Comparison of ENCODE assay signal across 8 cellular contexts in the genomic region with DNA sequence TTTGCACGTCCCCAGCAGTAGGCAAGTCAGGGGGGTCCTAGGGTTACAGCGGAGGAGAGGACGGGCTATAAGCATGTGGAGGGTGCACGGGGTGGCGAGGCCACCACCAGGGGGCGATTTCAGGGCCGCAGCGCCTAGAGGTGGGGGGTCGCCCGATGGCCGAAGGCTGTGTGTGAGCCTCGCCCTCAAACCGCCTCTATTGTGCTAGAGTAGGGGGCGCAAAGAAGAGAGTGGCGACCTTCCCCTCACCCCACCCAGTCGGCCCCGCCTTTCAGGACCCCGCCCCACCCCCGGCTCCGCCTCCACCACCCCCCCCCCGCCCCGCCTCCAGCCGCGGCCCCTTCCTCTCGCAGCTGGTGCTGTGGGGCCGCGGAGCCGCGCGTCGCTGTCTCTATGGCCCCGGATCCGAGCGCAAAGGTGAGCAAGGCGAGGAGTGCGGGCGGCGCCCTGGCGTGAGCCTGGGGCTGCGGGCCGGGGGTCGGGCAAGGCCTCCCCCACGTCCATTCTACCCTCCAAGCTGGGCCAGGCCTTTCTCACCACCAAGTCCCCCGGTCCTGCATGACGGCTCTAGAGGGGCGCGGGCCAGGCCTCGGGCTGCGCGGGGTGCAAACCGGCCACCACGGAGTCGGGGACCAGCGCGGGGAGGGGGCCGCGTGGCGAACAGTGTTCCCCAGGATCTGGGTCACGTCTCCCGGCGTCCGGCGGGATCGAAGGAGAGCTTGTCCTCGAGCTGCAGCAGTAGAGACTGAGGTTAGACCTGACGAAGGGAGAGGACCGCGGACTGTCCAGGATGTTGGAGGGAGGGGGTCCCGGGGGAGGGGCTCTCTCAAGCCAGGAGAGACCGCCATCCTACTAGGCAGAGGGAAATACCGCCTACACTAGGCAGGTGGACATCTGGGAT. TPM values are rescaled to one million over a fixed set of nuclear protein-coding genes. Genes with fewer than 3 reads are reported as not detected.
A peak's percentile ranks its signal among the peaks of the same experiment; 100 is the strongest.
DNase-seq lines count a peak whose midpoint lies in the region; ATAC-seq and TF ChIP-seq lines count a peak whose summit lies in the region.

A gene with protein sequence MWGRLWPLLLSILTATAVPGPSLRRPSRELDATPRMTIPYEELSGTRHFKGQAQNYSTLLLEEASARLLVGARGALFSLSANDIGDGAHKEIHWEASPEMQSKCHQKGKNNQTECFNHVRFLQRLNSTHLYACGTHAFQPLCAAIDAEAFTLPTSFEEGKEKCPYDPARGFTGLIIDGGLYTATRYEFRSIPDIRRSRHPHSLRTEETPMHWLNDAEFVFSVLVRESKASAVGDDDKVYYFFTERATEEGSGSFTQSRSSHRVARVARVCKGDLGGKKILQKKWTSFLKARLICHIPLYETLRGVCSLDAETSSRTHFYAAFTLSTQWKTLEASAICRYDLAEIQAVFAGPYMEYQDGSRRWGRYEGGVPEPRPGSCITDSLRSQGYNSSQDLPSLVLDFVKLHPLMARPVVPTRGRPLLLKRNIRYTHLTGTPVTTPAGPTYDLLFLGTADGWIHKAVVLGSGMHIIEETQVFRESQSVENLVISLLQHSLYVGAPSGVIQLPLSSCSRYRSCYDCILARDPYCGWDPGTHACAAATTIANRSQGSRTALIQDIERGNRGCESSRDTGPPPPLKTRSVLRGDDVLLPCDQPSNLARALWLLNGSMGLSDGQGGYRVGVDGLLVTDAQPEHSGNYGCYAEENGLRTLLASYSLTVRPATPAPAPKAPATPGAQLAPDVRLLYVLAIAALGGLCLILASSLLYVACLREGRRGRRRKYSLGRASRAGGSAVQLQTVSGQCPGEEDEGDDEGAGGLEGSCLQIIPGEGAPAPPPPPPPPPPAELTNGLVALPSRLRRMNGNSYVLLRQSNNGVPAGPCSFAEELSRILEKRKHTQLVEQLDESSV (plus strand): TSS at position 330 of the 901 bp plus-strand sequence. CDS start 3,409 bp downstream, outside the sequence.

- WGBS in mesendoderm (ENCODE audit: extremely low coverage, insufficient coverage, low lambda C conversion rate) = no CpG with 5 or more reads among the region's 71 CpGs

- DNase-seq in NCI-H345 (lab: John Stamatoyannopoulos, UW) = peak; percentile 53
- DNase-seq in NCI-H345 treated with DMSO at 0.1 percent for 48 hours (lab: John Stamatoyannopoulos, UW; ENCODE audit: unreplicated experiment) = no peak
- DNase-seq in activated CD4-positive, alpha-beta T cell treated with anti-CD3 and anti-CD28 coated beads for 48 hours = peak; percentile 52
- DNase-seq in effector CD8-positive, alpha-beta T cell (lab: John Stamatoyannopoulos, UW) = peak; percentile 38
- DNase-seq in mesendoderm = peak; percentile 68

- no peak within 1 kb of the TSS for H2BK5ac ChIP-seq in mesendoderm (ENCODE audit: low read length)

- H3K27ac ChIP-seq in mesendoderm (ENCODE audit: low read depth, low read length) = no peak within 1 kb of the TSS

- H3K4me3 Mint-ChIP-seq in stimulated activated naive CD8-positive, alpha-beta T cell treated with anti-CD3 and anti-CD28 coated beads, Interleukin-15, Interleukin-2, amounts not matched to agents 100 ng/mL and 50 ng/mL, for 24 hours = peak within 1 kb of the TSS; percentile 47

- H3K56ac ChIP-seq in mesendoderm (ENCODE audit: low read length) = peak within 1 kb of the TSS; percentile 84

- H3K36me3 Mint-ChIP-seq in stimulated activated naive CD8-positive, alpha-beta T cell treated with anti-CD3 and anti-CD28 coated beads, Interleukin-15, Interleukin-2, amounts not matched to agents 100 ng/mL and 50 ng/mL, for 24 hours (ENCODE audit: low read depth) = no peaks in the 10 kb centered on the region

- H3K27me3 ChIP-seq in mesendoderm (ENCODE audit: insufficient read depth, low read length, poor library complexity) = no peaks in the 10 kb centered on the region

- peak within 1 kb of the TSS; percentile 58 for H3K4me3 ChIP-seq in mesendoderm (ENCODE audit: low read length)

- peak within 1 kb of the TSS; percentile 82 for H3K9ac ChIP-seq in mesendoderm (ENCODE audit: low read length)

- H3K9me3 Mint-ChIP-seq in stimulated activated naive CD8-positive, alpha-beta T cell treated with anti-CD3 and anti-CD28 coated beads, Interleukin-15, Interleukin-2, amounts not matched to agents 100 ng/mL and 50 ng/mL, for 24 hours = no peaks in the 10 kb centered on the region

- H3K36me3 ChIP-seq in mesendoderm (ENCODE audit: control insufficient read depth, insufficient read depth, low read length) = no peaks in the 10 kb centered on the region

- H4K5ac ChIP-seq in mesendoderm (ENCODE audit: low read length) = no peak within 1 kb of the TSS

- no peak within 1 kb of the TSS for H2BK15ac ChIP-seq in mesendoderm (replicated peaks; ENCODE audit: low read depth)

- H2AK5ac ChIP-seq in mesendoderm (ENCODE audit: low read length) = no peak within 1 kb of the TSS

- no peak within 1 kb of the TSS for H3K18ac ChIP-seq in mesendoderm (ENCODE audit: low read length)

- H3K27ac Mint-ChIP-seq in stimulated activated naive CD8-positive, alpha-beta T cell treated with anti-CD3 and anti-CD28 coated beads, Interleukin-15, Interleukin-2, amounts not matched to agents 100 ng/mL and 50 ng/mL, for 24 hours = no peak within 1 kb of the TSS

- ATAC-seq in HG03520 (IDR thresholded peaks at IDR 0.05; ENCODE audit: unreplicated experiment) = no peak

- H3K4me1 ChIP-seq in mesendoderm (ENCODE audit: control insufficient read depth, low read depth, low read length) = peaks cover 9% of the 10 kb centered on the region

- H3K79me1 ChIP-seq in mesendoderm (ENCODE audit: low read length) = no peaks in the 10 kb centered on the region

- peak within 1 kb of the TSS; percentile 19 for H3K23ac ChIP-seq in mesendoderm (ENCODE audit: low read length)

- peak within 1 kb of the TSS; percentile 74 for H3K4me2 ChIP-seq in mesendoderm (ENCODE audit: low read length)

- TF ChIP-seq EP300 in Ishikawa (IDR thresholded peaks at IDR 0.05; ENCODE audit: borderline replicate concordance) = no peak

- H3K4ac ChIP-seq in mesendoderm (ENCODE audit: low read depth, low read length) = no peak within 1 kb of the TSS

- H3K27me3 Mint-ChIP-seq in stimulated activated naive CD8-positive, alpha-beta T cell treated with anti-CD3 and anti-CD28 coated beads, Interleukin-15, Interleukin-2, amounts not matched to agents 100 ng/mL and 50 ng/mL, for 24 hours = peaks cover 4% of the 10 kb centered on the region

- peak; percentile 10; the same call in 1 of the 2 replicates for TF ChIP-seq RAD21 in Ishikawa (IDR thresholded peaks at IDR 0.05; ENCODE audit: low read depth)

- H3K4me1 Mint-ChIP-seq in stimulated activated naive CD8-positive, alpha-beta T cell treated with anti-CD3 and anti-CD28 coated beads, Interleukin-15, Interleukin-2, amounts not matched to agents 100 ng/mL and 50 ng/mL, for 24 hours (ENCODE audit: low read depth) = peaks cover 29% of the 10 kb centered on the region

- H2BK120ac ChIP-seq in mesendoderm (ENCODE audit: low read depth, low read length) = no peak within 1 kb of the TSS

- H4K8ac ChIP-seq in mesendoderm (ENCODE audit: low read depth, low read length) = no peak within 1 kb of the TSS

- no peaks in the 10 kb centered on the region for H3K79me2 ChIP-seq in mesendoderm (ENCODE audit: control insufficient read depth, insufficient read depth, low read length)

TF ChIP-seq in Ishikawa, 13 proteins besides CTCF, POLR2A, EP300 and RAD21 (continues in another document):
- TF ChIP-seq, protein P1, sequence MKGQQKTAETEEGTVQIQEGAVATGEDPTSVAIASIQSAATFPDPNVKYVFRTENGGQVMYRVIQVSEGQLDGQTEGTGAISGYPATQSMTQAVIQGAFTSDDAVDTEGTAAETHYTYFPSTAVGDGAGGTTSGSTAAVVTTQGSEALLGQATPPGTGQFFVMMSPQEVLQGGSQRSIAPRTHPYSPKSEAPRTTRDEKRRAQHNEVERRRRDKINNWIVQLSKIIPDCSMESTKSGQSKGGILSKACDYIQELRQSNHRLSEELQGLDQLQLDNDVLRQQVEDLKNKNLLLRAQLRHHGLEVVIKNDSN (IDR thresholded peaks at IDR 0.05) = no peak
- TF ChIP-seq CEBPB (IDR thresholded peaks at IDR 0.05) = no peak
- TF ChIP-seq YY1 (IDR thresholded peaks at IDR 0.05; ENCODE audit: low read depth) = peak; percentile 3; the same call in 1 of the 2 replicates
- TF ChIP-seq FOXM1 (IDR thresholded peaks at IDR 0.05; ENCODE audit: borderline replicate concordance, low read depth) = no peak
- TF ChIP-seq ZBTB7A (IDR thresholded peaks at IDR 0.05; ENCODE audit: low read depth) = peak; percentile 96
- TF ChIP-seq TAF1 (IDR thresholded peaks at IDR 0.05; ENCODE audit: low read depth) = no peak
- TF ChIP-seq TEAD4 (IDR thresholded peaks at IDR 0.05) = no peak
- no peak for TF ChIP-seq NFIC (IDR thresholded peaks at IDR 0.05)
- TF ChIP-seq TCF12 (IDR thresholded peaks at IDR 0.05; ENCODE audit: low read depth) = no peak
- TF ChIP-seq, protein P2, sequence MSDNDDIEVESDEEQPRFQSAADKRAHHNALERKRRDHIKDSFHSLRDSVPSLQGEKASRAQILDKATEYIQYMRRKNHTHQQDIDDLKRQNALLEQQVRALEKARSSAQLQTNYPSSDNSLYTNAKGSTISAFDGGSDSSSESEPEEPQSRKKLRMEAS (IDR thresholded peaks at IDR 0.05) = no peak; the same call in 1 of the 2 replicates
- TF ChIP-seq, protein P3, sequence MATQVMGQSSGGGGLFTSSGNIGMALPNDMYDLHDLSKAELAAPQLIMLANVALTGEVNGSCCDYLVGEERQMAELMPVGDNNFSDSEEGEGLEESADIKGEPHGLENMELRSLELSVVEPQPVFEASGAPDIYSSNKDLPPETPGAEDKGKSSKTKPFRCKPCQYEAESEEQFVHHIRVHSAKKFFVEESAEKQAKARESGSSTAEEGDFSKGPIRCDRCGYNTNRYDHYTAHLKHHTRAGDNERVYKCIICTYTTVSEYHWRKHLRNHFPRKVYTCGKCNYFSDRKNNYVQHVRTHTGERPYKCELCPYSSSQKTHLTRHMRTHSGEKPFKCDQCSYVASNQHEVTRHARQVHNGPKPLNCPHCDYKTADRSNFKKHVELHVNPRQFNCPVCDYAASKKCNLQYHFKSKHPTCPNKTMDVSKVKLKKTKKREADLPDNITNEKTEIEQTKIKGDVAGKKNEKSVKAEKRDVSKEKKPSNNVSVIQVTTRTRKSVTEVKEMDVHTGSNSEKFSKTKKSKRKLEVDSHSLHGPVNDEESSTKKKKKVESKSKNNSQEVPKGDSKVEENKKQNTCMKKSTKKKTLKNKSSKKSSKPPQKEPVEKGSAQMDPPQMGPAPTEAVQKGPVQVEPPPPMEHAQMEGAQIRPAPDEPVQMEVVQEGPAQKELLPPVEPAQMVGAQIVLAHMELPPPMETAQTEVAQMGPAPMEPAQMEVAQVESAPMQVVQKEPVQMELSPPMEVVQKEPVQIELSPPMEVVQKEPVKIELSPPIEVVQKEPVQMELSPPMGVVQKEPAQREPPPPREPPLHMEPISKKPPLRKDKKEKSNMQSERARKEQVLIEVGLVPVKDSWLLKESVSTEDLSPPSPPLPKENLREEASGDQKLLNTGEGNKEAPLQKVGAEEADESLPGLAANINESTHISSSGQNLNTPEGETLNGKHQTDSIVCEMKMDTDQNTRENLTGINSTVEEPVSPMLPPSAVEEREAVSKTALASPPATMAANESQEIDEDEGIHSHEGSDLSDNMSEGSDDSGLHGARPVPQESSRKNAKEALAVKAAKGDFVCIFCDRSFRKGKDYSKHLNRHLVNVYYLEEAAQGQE (IDR thresholded peaks at IDR 0.05; ENCODE audit: low read depth) = no peak

RNA-seq across cellular contexts. Expression of the gene that starts here (rescaled TPM):
- polyA plus RNA-seq in mesendoderm (2013, experiment 1 of 2) = 15.2 TPM
- 14.6 TPM for polyA plus RNA-seq in mesendoderm (2013, experiment 2 of 2)
